9 cellular contexts compared by ENCODE assay signal in the genomic region with DNA sequence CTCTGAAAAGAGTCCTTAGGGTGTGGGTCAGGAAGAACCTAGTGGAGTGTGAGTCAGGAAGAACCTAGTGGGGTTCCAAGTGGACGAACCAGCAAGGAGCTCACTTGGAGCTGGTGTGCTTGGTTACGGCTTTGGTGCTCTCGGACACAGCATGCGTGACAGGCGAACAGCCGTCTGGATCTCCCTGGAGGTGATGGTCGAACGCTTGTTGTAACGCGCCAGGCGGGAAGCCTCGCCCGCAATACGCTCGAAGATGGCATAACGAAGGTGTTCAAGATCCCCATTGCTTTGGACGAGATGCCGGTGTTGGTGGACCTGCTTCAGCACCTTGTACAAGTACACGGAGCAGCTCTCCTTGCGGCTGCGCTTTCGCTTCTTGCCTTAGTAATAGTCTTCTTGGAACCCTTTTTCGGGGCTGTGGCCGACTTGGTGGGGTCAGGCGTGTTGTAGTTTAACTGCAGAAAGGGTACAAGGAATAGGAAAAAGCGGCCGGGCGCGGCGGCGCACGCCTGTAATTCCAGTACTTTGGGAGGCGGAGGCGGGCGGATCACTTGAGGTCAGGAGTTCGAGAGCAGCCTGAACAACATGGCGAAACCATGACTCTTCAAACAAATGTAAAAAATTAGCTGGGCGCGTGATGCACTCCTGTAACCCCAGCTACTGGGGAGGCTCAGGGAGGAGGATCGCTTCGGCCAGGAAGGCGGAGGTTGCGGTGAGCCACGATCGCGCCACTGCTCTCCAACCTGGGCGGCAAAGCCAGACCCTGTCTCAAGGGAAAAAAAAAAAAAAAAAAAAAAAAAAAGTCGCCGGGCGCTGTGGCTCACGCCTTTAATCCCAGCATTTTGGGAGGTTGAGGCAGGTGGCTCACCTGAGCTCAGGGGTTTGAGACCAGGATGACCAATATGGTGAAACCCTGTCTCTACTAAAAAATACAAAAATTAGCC. TPM values are rescaled to one million over a fixed set of nuclear protein-coding genes. Genes with fewer than 3 reads are reported as not detected.
A peak's percentile ranks its signal among the peaks of the same experiment; 100 is the strongest.
DNase-seq lines count a peak whose midpoint lies in the region; ATAC-seq and TF ChIP-seq lines count a peak whose summit lies in the region.
"Had no signal": no experiment of that assay in that cellular context is flagged by ENCODE, and none has a peak within 500 bp of the region (broad histone marks: within the 10 kb centered on the region; RNA-seq: fewer than 3 reads in every experiment).

No MANE protein-coding gene starts in this region.

- TF ChIP-seq CTCF in endothelial cell (IDR thresholded peaks at IDR 0.05; ENCODE audit: unreplicated experiment): no peak
- no peak for TF ChIP-seq CTCF in osteocyte (IDR thresholded peaks at IDR 0.05)

- H3K4me1 Mint-ChIP-seq in endothelial cell (ENCODE audit: unreplicated experiment): peaks cover 14% of the 10 kb centered on the region
- H3K4me1 Mint-ChIP-seq in osteocyte (ENCODE audit: unreplicated experiment): peaks cover 18% of the 10 kb centered on the region

- H3K36me3 ChIP-seq in SK-N-MC (ENCODE audit: insufficient read depth, low read length): no peaks in the 10 kb centered on the region

- ATAC-seq in GM18517 (IDR thresholded peaks at IDR 0.05; ENCODE audit: unreplicated experiment): no peak
- no peak for ATAC-seq in GM21786 (IDR thresholded peaks at IDR 0.05; ENCODE audit: unreplicated experiment)
- ATAC-seq in GM19035 (IDR thresholded peaks at IDR 0.05; ENCODE audit: unreplicated experiment): no peak

- H3K9me3 Mint-ChIP-seq in endothelial cell (ENCODE audit: unreplicated experiment): no peaks in the 10 kb centered on the region
- peaks cover 5% of the 10 kb centered on the region for H3K9me3 Mint-ChIP-seq in osteocyte (ENCODE audit: unreplicated experiment)

- H3K27ac Mint-ChIP-seq in endothelial cell (ENCODE audit: unreplicated experiment): peak overlapping the region; percentile 92
- peak overlapping the region; percentile 88 for H3K27ac Mint-ChIP-seq in osteocyte (ENCODE audit: unreplicated experiment)

- no peak for DNase-seq in SK-N-MC (ENCODE audit: low read depth, low spot score)
- DNase-seq in endothelial cell (ENCODE audit: low spot score): no peak
- no peak for DNase-seq in osteocyte (ENCODE audit: extremely low spot score, unreplicated experiment)
- no peak for DNase-seq in T1000 (lab: John Stamatoyannopoulos, UW)

- peak overlapping the region; percentile 84 for H3K27ac ChIP-seq in SK-N-MC

- H3K36me3 Mint-ChIP-seq in endothelial cell (ENCODE audit: low read depth, unreplicated experiment) (peaks cover 4% of the 10 kb centered on the region), osteocyte (ENCODE audit: unreplicated experiment) (no peaks in the 10 kb centered on the region)

- peak; percentile 19 for TF ChIP-seq POLR2A in GM10847 (IDR thresholded peaks at IDR 0.05; ENCODE audit: extremely low read depth, insufficient read length)

- H3K27me3 Mint-ChIP-seq in endothelial cell (ENCODE audit: unreplicated experiment) (peaks cover 14% of the 10 kb centered on the region), osteocyte (ENCODE audit: unreplicated experiment) (no peaks in the 10 kb centered on the region)

- no peak overlapping the region for H3K9ac ChIP-seq in SK-N-MC (ENCODE audit: insufficient read length)

- H3K9me3 ChIP-seq in SK-N-MC (ENCODE audit: low read depth, low read length): no peaks in the 10 kb centered on the region

- H3K4me3 Mint-ChIP-seq in endothelial cell (ENCODE audit: unreplicated experiment) (peak overlapping the region; percentile 94), osteocyte (ENCODE audit: unreplicated experiment) (peak overlapping the region; percentile 84)

- no peak overlapping the region; the same call in 1 of the 2 replicates for H3K4me3 ChIP-seq in SK-N-MC

RNA-seq across cellular contexts. Expression of a gene that starts 48.0 kb away (rescaled TPM):
- total RNA-seq in endothelial cell (ENCODE audit: unreplicated experiment) (not detected), osteocyte (not detected in 2 replicates)
- total RNA-seq: T-helper 2 cell treated with Interferon-gamma antibody and Interleukin-4, amounts not matched to agents 100 ng/mL and 5 ng/mL, for 36 hours had no signal
